In genomic region chr17:63949576-63950250, GRCh38 we compare ENCODE assay signal across 30 cellular contexts. TPM values are rescaled to one million over a fixed set of nuclear protein-coding genes. Genes with fewer than 3 reads are reported as not detected.
"Had no signal": no experiment of that assay in that cellular context is flagged by ENCODE, and none has a peak within 500 bp of the region (broad histone marks: within the 10 kb centered on the region; RNA-seq: fewer than 3 reads in every experiment).

No MANE protein-coding gene starts in this region.

- H3K9me3 ChIP-seq: ascending aorta, colonic mucosa, esophagus squamous epithelium, ovary, suprapubic skin, tibial artery had no signal

- DNase-seq: activated CD4-positive, alpha-beta T cell treated with anti-CD3 and anti-CD28 coated beads for 48 hours; activated CD4-positive, alpha-beta T cell treated with anti-CD3 and anti-CD28 coated beads, Interleukin-2, amount 50 U/mL, for 48 hours; activated CD8-positive, alpha-beta memory T cell treated with anti-CD3 and anti-CD28 coated beads for 24 hours; activated gamma-delta T cell; activated naive CD4-positive, alpha-beta T cell treated with anti-CD3 and anti-CD28 coated beads, Interleukin-2, amount 10 ng/mL, durations not matched to agents 7 days and 5 days; activated naive CD8-positive, alpha-beta T cell treated with anti-CD3 and anti-CD28 coated beads, Interleukin-2, amount 10 ng/mL, durations not matched to agents 7 days and 5 days; cerebellar nuclear complex; colonic mucosa; effector CD8-positive, alpha-beta T cell; esophagus squamous epithelium; glutamatergic neuron; islet precursor cell; left ventricle myocardium superior; naive B cell; nephron progenitor cell; retina; small intestine; stimulated activated CD4-positive, alpha-beta T cell treated with anti-CD3 and anti-CD28 coated beads, Interleukin-1b, Interleukin-23, amount 100 ng/mL, for 48 hours; stimulated activated CD4-positive, alpha-beta T cell treated with anti-CD3 and anti-CD28 coated beads, Interleukin-4, amount 100 ng/mL, for 4 hours; stimulated activated CD8-positive, alpha-beta memory T cell treated with anti-CD3 and anti-CD28 coated beads, Interleukin-4, amount 100 ng/mL, for 48 hours; stimulated activated naive B cell treated with anti-CD40 and anti-IgM and Interleukin-4, amounts not matched to agents 10 μg/mL and 1 μg/mL and 100 μg/mL, for 72 hours; T-helper 17 cell; T1000; tibial artery; WERI-Rb-1 had no signal

- H3K4me1 ChIP-seq: ascending aorta, colonic mucosa had no signal

- H3K27ac ChIP-seq: ascending aorta, cardiac muscle cell, colonic mucosa, epithelial cell of prostate, esophagus squamous epithelium, ovary, suprapubic skin, tibial artery, WERI-Rb-1 had no signal

- H3K27me3 ChIP-seq: ascending aorta, cardiac muscle cell, colonic mucosa, ovary had no signal

- H3K36me3 ChIP-seq: ascending aorta, cardiac muscle cell, colonic mucosa, esophagus squamous epithelium, ovary, suprapubic skin, tibial artery, WERI-Rb-1 had no signal

- H3K4me3 ChIP-seq: ascending aorta, cardiac muscle cell, colonic mucosa, esophagus squamous epithelium, ovary, suprapubic skin, tibial artery had no signal

RNA-seq across cellular contexts. Expression of gene SCN4A, which starts 23.0 kb away (rescaled TPM):
- polyA plus RNA-seq: cardiac muscle cell had no signal

RNA-seq across cellular contexts. Expression of gene GH1, which starts 31.1 kb away (rescaled TPM):
- polyA plus RNA-seq: cardiac muscle cell, ovary, small intestine had no signal

RNA-seq across cellular contexts. Expression of gene CSHL1, which starts 38.7 kb away (rescaled TPM):
- polyA plus RNA-seq: cardiac muscle cell, ovary, small intestine had no signal
